ENCODE assay signal across 1 cellular context in the genomic region with DNA sequence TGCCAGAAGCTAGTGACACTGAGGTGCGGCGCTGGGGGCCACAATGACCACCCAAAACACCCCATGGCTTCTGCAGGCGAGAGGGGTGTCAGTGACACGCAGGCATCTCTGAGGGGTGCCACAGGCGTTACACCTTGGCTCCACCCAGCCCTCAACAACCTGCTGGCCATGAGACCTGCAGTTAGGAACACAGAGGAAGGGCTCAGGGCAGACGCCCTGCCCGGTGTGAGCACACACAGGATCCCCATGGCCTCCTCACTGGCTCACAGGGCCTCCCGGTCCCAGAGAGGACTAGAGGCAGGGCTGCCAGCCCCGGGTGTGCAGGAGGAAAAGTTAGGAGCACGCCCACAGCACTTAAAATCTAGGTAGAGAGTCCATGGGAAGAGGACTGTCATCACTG.
TF ChIP-seq lines count a peak whose summit lies in the region.

No MANE protein-coding gene starts in this region.

TF ChIP-seq in HepG2, 621 proteins besides CTCF, POLR2A, EP300 and RAD21 (continued from another document):
- TF ChIP-seq, protein P1, sequence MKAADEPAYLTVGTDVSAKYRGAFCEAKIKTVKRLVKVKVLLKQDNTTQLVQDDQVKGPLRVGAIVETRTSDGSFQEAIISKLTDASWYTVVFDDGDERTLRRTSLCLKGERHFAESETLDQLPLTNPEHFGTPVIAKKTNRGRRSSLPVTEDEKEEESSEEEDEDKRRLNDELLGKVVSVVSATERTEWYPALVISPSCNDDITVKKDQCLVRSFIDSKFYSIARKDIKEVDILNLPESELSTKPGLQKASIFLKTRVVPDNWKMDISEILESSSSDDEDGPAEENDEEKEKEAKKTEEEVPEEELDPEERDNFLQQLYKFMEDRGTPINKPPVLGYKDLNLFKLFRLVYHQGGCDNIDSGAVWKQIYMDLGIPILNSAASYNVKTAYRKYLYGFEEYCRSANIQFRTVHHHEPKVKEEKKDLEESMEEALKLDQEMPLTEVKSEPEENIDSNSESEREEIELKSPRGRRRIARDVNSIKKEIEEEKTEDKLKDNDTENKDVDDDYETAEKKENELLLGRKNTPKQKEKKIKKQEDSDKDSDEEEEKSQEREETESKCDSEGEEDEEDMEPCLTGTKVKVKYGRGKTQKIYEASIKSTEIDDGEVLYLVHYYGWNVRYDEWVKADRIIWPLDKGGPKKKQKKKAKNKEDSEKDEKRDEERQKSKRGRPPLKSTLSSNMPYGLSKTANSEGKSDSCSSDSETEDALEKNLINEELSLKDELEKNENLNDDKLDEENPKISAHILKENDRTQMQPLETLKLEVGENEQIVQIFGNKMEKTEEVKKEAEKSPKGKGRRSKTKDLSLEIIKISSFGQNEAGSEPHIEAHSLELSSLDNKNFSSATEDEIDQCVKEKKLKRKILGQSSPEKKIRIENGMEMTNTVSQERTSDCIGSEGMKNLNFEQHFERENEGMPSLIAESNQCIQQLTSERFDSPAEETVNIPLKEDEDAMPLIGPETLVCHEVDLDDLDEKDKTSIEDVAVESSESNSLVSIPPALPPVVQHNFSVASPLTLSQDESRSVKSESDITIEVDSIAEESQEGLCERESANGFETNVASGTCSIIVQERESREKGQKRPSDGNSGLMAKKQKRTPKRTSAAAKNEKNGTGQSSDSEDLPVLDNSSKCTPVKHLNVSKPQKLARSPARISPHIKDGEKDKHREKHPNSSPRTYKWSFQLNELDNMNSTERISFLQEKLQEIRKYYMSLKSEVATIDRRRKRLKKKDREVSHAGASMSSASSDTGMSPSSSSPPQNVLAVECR (CRISPR knock-in tag; IDR thresholded peaks at IDR 0.05; ENCODE audit: borderline replicate concordance), result no peak
- TF ChIP-seq ZNF138 (CRISPR knock-in tag; IDR thresholded peaks at IDR 0.05; ENCODE audit: low read depth), result no peak
- no peak for TF ChIP-seq SIN3A (IDR thresholded peaks at IDR 0.05; ENCODE audit: borderline replicate concordance, low read depth, low read length)
- TF ChIP-seq NFYB (CRISPR knock-in tag; IDR thresholded peaks at IDR 0.05), result no peak
- TF ChIP-seq, protein P2, sequence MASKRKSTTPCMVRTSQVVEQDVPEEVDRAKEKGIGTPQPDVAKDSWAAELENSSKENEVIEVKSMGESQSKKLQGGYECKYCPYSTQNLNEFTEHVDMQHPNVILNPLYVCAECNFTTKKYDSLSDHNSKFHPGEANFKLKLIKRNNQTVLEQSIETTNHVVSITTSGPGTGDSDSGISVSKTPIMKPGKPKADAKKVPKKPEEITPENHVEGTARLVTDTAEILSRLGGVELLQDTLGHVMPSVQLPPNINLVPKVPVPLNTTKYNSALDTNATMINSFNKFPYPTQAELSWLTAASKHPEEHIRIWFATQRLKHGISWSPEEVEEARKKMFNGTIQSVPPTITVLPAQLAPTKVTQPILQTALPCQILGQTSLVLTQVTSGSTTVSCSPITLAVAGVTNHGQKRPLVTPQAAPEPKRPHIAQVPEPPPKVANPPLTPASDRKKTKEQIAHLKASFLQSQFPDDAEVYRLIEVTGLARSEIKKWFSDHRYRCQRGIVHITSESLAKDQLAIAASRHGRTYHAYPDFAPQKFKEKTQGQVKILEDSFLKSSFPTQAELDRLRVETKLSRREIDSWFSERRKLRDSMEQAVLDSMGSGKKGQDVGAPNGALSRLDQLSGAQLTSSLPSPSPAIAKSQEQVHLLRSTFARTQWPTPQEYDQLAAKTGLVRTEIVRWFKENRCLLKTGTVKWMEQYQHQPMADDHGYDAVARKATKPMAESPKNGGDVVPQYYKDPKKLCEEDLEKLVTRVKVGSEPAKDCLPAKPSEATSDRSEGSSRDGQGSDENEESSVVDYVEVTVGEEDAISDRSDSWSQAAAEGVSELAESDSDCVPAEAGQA (IDR thresholded peaks at IDR 0.05; ENCODE audit: low read depth), result no peak
- TF ChIP-seq, protein P2 (CRISPR knock-in tag; IDR thresholded peaks at IDR 0.05; ENCODE audit: borderline replicate concordance), result no peak
- TF ChIP-seq MYNN (CRISPR knock-in tag; IDR thresholded peaks at IDR 0.05; ENCODE audit: low read depth), result no peak
- TF ChIP-seq BHLHE40 (IDR thresholded peaks at IDR 0.05; ENCODE audit: low read length), result no peak
- TF ChIP-seq, protein P3, sequence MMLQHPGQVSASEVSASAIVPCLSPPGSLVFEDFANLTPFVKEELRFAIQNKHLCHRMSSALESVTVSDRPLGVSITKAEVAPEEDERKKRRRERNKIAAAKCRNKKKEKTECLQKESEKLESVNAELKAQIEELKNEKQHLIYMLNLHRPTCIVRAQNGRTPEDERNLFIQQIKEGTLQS (CRISPR knock-in tag; IDR thresholded peaks at IDR 0.05), result no peak
- no peak for TF ChIP-seq KDM6A (CRISPR knock-in tag; IDR thresholded peaks at IDR 0.05; ENCODE audit: low read depth)
- TF ChIP-seq, protein P4, sequence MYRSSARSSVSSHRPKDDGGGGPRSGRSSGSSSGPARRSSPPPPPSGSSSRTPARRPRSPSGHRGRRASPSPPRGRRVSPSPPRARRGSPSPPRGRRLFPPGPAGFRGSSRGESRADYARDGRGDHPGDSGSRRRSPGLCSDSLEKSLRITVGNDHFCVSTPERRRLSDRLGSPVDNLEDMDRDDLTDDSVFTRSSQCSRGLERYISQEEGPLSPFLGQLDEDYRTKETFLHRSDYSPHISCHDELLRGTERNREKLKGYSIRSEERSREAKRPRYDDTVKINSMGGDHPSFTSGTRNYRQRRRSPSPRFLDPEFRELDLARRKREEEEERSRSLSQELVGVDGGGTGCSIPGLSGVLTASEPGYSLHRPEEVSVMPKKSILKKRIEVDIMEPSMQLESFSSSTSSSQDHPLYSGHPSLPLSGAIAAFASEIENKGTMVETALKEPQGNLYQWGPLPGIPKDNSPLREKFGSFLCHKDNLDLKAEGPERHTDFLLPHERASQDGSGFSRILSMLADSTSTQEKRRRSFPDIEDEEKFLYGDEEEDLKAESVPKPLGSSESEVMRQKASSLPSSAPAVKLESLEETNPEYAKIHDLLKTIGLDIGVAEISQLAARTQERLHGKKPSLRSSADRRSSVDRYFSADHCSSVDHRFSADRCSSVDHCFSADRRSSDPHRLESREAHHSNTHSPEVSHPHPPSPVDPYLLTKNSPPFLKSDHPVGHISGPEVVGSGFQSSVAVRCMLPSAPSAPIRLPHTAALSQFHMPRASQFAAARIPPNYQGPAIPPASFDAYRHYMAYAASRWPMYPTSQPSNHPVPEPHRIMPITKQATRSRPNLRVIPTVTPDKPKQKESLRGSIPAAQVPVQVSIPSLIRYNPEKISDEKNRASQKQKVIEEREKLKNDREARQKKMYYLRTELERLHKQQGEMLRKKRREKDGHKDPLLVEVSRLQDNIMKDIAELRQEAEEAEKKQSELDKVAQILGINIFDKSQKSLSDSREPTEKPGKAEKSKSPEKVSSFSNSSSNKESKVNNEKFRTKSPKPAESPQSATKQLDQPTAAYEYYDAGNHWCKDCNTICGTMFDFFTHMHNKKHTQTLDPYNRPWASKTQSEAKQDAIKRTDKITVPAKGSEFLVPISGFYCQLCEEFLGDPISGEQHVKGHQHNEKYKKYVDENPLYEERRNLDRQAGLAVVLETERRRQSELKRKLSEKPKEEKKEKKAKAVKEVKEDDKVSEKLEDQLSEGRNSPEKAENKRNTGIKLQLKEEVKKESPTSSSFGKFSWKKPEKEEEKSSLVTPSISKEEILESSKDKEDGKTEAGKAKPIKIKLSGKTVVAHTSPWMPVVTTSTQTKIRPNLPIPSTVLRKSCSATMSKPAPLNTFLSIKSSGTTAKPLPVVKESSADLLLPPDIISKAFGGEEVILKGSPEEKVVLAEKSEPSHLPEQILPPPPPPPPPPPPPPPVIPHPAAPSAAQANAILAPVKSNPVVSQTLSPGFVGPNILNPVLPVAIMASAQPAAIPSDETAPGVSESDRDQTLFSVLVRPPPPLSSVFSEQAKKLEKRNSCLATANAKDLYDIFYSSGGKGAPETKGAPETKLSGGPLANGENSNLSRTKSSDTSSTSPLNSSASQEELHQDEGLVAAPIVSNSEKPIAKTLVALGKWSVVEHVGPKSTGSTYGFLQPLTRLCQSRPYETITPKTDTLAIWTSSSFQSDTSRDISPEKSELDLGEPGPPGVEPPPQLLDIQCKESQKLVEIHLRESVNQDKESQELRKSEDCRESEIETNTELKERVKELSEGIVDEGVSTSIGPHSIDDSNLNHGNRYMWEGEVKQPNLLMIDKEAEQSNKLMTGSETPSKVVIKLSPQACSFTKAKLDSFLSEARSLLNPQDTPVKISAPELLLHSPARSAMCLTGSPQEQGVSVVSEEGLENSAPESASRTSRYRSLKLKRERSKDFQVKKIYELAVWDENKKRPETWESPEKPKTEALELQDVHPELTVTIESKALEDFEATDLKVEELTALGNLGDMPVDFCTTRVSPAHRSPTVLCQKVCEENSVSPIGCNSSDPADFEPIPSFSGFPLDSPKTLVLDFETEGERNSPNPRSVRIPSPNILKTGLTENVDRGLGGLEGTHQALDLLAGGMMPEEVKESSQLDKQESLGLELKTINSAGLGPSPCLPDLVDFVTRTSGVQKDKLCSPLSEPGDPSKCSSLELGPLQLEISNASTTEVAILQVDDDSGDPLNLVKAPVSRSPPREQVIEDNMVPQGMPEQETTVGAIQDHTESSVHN (CRISPR knock-in tag; IDR thresholded peaks at IDR 0.05), result no peak
TF ChIP-seq in HepG2: peak in this region for 0.
